In the genomic region with DNA sequence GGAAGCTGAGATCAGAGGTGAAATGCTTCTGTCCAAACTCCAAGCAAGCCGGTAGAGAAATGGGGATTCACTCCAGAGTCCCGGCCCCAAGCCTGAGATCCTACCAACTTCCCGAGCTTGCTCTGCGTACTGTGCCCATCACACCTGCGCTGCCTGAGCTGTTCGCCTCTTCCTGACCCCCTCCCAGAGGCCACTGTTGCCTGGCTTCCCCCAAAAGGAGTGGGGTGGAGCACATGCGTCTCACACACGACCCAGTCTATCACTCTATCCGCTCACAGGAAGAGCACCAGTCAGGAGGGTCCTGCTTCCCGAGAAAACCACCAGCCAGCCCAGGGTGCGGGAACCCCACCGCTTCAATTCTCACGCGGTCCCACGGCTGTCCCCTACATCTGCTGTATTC, we compare ENCODE assay signal across 31 cellular contexts.
"Had no signal": no experiment of that assay in that cellular context is flagged by ENCODE, and none has a peak within 500 bp of the region (broad histone marks: within the 10 kb centered on the region; RNA-seq: fewer than 3 reads in every experiment).

No MANE protein-coding gene starts in this region.

- H3K9me3 Mint-ChIP-seq: activated naive CD4-positive, alpha-beta T cell treated with anti-CD3 and anti-CD28 coated beads, Interleukin-2, amount 50 U/mL, for 24 hours; activated T-cell treated with anti-CD3 and anti-CD28 coated beads, Interleukin-2, amount 50 U/mL, for 24 hours; immature natural killer cell; natural killer cell treated with Interleukin-12 subunit alpha and Interleukin-12 subunit beta and Interleukin-15 and Interleukin-18, amount 100 ng/mL, for 72 hours; stimulated activated naive B cell treated with anti-CD40 and anti-IgM and Interleukin-4, amounts not matched to agents 10 μg/mL and 1 μg/mL and 100 μg/mL, for 72 hours had no signal

- H3K4me3 Mint-ChIP-seq: activated naive CD4-positive, alpha-beta T cell treated with anti-CD3 and anti-CD28 coated beads, Interleukin-2, amount 50 U/mL, for 24 hours; activated T-cell treated with anti-CD3 and anti-CD28 coated beads, Interleukin-2, amount 50 U/mL, for 24 hours; immature natural killer cell; natural killer cell treated with Interleukin-12 subunit alpha and Interleukin-12 subunit beta and Interleukin-15 and Interleukin-18, amount 100 ng/mL, for 72 hours; stimulated activated naive B cell treated with anti-CD40 and anti-IgM and Interleukin-4, amounts not matched to agents 10 μg/mL and 1 μg/mL and 100 μg/mL, for 72 hours had no signal

- FAIRE-seq: endothelial cell of umbilical vein, small intestine, TTC549 had no signal

- H3K4me1 Mint-ChIP-seq: immature natural killer cell had no signal

- H3K4me1 ChIP-seq: body of pancreas, left lung, tibial artery had no signal

- H3K27me3 ChIP-seq: body of pancreas, dorsolateral prefrontal cortex, heart left ventricle, left lung, sigmoid colon, suprapubic skin, tibial artery had no signal

- DNase-seq: activated CD4-positive, alpha-beta T cell treated with anti-CD3 and anti-CD28 coated beads for 4 hours; activated CD4-positive, alpha-beta T cell treated with anti-CD3 and anti-CD28 coated beads, Interleukin-2, amount 50 U/mL, for 4 hours; activated CD8-positive, alpha-beta memory T cell treated with anti-CD3 and anti-CD28 coated beads, Interleukin-2, amount 50 U/mL, for 4 hours; activated gamma-delta T cell treated with Interleukin-2 at 50 U/mL for 16 hours; activated T-cell treated with anti-CD3 and anti-CD28 coated beads, Interleukin-2, amount 50 U/mL, for 24 hours; anterior cingulate cortex; body of pancreas; cerebellar nuclear complex; effector memory CD4-positive, alpha-beta T cell; hypothalamus; immature natural killer cell; sigmoid colon; small intestine; stimulated activated CD4-positive, alpha-beta T cell treated with anti-CD3 and anti-CD28 coated beads, Interleukin-1b, Interleukin-23, amount 100 ng/mL, for 48 hours; stimulated activated CD4-positive, alpha-beta T cell treated with anti-CD3 and anti-CD28 coated beads, Interleukin-4, amount 100 ng/mL, for 4 hours; stimulated activated naive B cell treated with anti-CD40 and anti-IgM and Interleukin-4, amounts not matched to agents 10 μg/mL and 1 μg/mL and 100 μg/mL, for 72 hours; T-helper 9 cell; tibial artery had no signal

- H3K36me3 Mint-ChIP-seq: activated naive CD4-positive, alpha-beta T cell treated with anti-CD3 and anti-CD28 coated beads, Interleukin-2, amount 50 U/mL, for 24 hours; natural killer cell treated with Interleukin-12 subunit alpha and Interleukin-12 subunit beta and Interleukin-15 and Interleukin-18, amount 100 ng/mL, for 72 hours had no signal

- H3K27ac ChIP-seq: body of pancreas, left lung, SK-N-MC, suprapubic skin, tibial artery, VCaP had no signal

- H3K9me3 ChIP-seq: body of pancreas, heart left ventricle, left lung, mucosa of descending colon, sigmoid colon, suprapubic skin, tibial artery had no signal

- ATAC-seq: body of pancreas; heart left ventricle; left lung; mucosa of descending colon; natural killer cell treated with Interleukin-12 subunit alpha and Interleukin-12 subunit beta and Interleukin-15 and Interleukin-18, amount 100 ng/mL, for 72 hours; stimulated activated naive B cell treated with anti-CD40 and anti-IgM and Interleukin-4, amounts not matched to agents 10 μg/mL and 1 μg/mL and 100 μg/mL, for 72 hours had no signal

- H3K4me3 ChIP-seq: body of pancreas, coronary artery, dorsolateral prefrontal cortex, heart left ventricle, left lung, mucosa of descending colon, sigmoid colon, SK-N-MC, suprapubic skin, tibial artery had no signal

- H3K27ac Mint-ChIP-seq: activated naive CD4-positive, alpha-beta T cell treated with anti-CD3 and anti-CD28 coated beads, Interleukin-2, amount 50 U/mL, for 24 hours; activated T-cell treated with anti-CD3 and anti-CD28 coated beads, Interleukin-2, amount 50 U/mL, for 24 hours; immature natural killer cell; natural killer cell treated with Interleukin-12 subunit alpha and Interleukin-12 subunit beta and Interleukin-15 and Interleukin-18, amount 100 ng/mL, for 72 hours; progenitor cell of endocrine pancreas; stimulated activated naive B cell treated with anti-CD40 and anti-IgM and Interleukin-4, amounts not matched to agents 10 μg/mL and 1 μg/mL and 100 μg/mL, for 72 hours had no signal

- H3K27me3 Mint-ChIP-seq: activated naive CD4-positive, alpha-beta T cell treated with anti-CD3 and anti-CD28 coated beads, Interleukin-2, amount 50 U/mL, for 24 hours; activated T-cell treated with anti-CD3 and anti-CD28 coated beads, Interleukin-2, amount 50 U/mL, for 24 hours; natural killer cell treated with Interleukin-12 subunit alpha and Interleukin-12 subunit beta and Interleukin-15 and Interleukin-18, amount 100 ng/mL, for 72 hours; progenitor cell of endocrine pancreas; stimulated activated naive B cell treated with anti-CD40 and anti-IgM and Interleukin-4, amounts not matched to agents 10 μg/mL and 1 μg/mL and 100 μg/mL, for 72 hours had no signal
